Comparison of ENCODE assay signal across 8 cellular contexts in genomic region chr13:107866007-107866665, GRCh38.
DNase-seq lines count a peak whose midpoint lies in the region; ATAC-seq and TF ChIP-seq lines count a peak whose summit lies in the region.

No MANE protein-coding gene starts in this region.

- peak overlapping the region; percentile 34 to 84 (median 71) for H3K4me3 ChIP-seq in dorsolateral prefrontal cortex

- H3K27ac ChIP-seq in dorsolateral prefrontal cortex, result peak overlapping the region in 54 of 59 donors; percentile 3 to 89 (median 75)

- no peak for TF ChIP-seq CTCF in dorsolateral prefrontal cortex (IDR thresholded peaks at IDR 0.05 in 54 of 56, conservative IDR thresholded peaks at IDR 0.05 in 2 of 56; ENCODE audit: low read depth in 1 of 56, partially characterized antibody in 56 of 56)
- TF ChIP-seq CTCF in nephron progenitor cell (IDR thresholded peaks at IDR 0.05), result no peak

- H3K9me3 Mint-ChIP-seq in nephron progenitor cell, result no peaks in the 10 kb centered on the region
- H3K9me3 Mint-ChIP-seq in stimulated activated effector memory CD8-positive, alpha-beta T cell treated with anti-CD3 and anti-CD28 coated beads, Interleukin-12 subunit alpha, Interleukin-12 subunit beta, amount 100 ng/mL, for 72 hours, result peaks cover 5% of the 10 kb centered on the region

- H3K27me3 Mint-ChIP-seq in nephron progenitor cell (ENCODE audit: low read depth, poor library complexity), result peaks cover 74% of the 10 kb centered on the region

- no peak overlapping the region for H3K27ac Mint-ChIP-seq in nephron progenitor cell
- no peak overlapping the region for H3K27ac Mint-ChIP-seq in stimulated activated effector memory CD8-positive, alpha-beta T cell treated with anti-CD3 and anti-CD28 coated beads, Interleukin-12 subunit alpha, Interleukin-12 subunit beta, amount 100 ng/mL, for 72 hours

- intact Hi-C loops in dorsolateral prefrontal cortex (cut with DNase I), result loop anchor here (2.0 to 5.0 kb wide), 3 partner anchors 494 to 659 kb away; no protein-coding TSS in a partner anchor

- ATAC-seq in HG02610 (IDR thresholded peaks at IDR 0.05; ENCODE audit: unreplicated experiment), result no peak
- ATAC-seq in stimulated activated effector memory CD8-positive, alpha-beta T cell treated with anti-CD3 and anti-CD28 coated beads, Interleukin-12 subunit alpha, Interleukin-12 subunit beta, amount 100 ng/mL, for 72 hours, result no peak
- no peak for ATAC-seq in activated CD4-positive, CD25-positive, alpha-beta regulatory T cell treated with anti-CD3 and anti-CD28 coated beads, Interleukin-2, amount 50 U/mL, for 24 hours

- peak overlapping the region; percentile 85 for H3K4me3 Mint-ChIP-seq in nephron progenitor cell
- no peak overlapping the region for H3K4me3 Mint-ChIP-seq in stimulated activated effector memory CD8-positive, alpha-beta T cell treated with anti-CD3 and anti-CD28 coated beads, Interleukin-12 subunit alpha, Interleukin-12 subunit beta, amount 100 ng/mL, for 72 hours

- DNase-seq in DMS79 treated with DMSO at 0.1 percent for 48 hours (lab: John Stamatoyannopoulos, UW), result peak; percentile 83
- DNase-seq in NCI-H345 (lab: John Stamatoyannopoulos, UW), result peak; percentile 64
- DNase-seq in dorsolateral prefrontal cortex, result peak in 7 of 10 donors; percentile 28 to 64 (median 42)
- peak; percentile 60 for DNase-seq in nephron progenitor cell
- DNase-seq in AML-193 (lab: John Stamatoyannopoulos, UW), result no peak
- no peak for DNase-seq in stimulated activated effector memory CD8-positive, alpha-beta T cell treated with anti-CD3 and anti-CD28 coated beads, Interleukin-12 subunit alpha, Interleukin-12 subunit beta, amount 100 ng/mL, for 72 hours (ENCODE audit: low spot score in 2 of 2)

- peaks cover 0 to 26% (median 0%) of the 10 kb centered on the region in 45 donors for H3K27me3 ChIP-seq in dorsolateral prefrontal cortex

- no peaks in the 10 kb centered on the region for H3K36me3 Mint-ChIP-seq in nephron progenitor cell (ENCODE audit: low read depth)
- H3K36me3 Mint-ChIP-seq in stimulated activated effector memory CD8-positive, alpha-beta T cell treated with anti-CD3 and anti-CD28 coated beads, Interleukin-12 subunit alpha, Interleukin-12 subunit beta, amount 100 ng/mL, for 72 hours, result no peaks in the 10 kb centered on the region

- peaks cover 20% of the 10 kb centered on the region for H3K4me1 Mint-ChIP-seq in nephron progenitor cell
- no peaks in the 10 kb centered on the region for H3K4me1 Mint-ChIP-seq in stimulated activated effector memory CD8-positive, alpha-beta T cell treated with anti-CD3 and anti-CD28 coated beads, Interleukin-12 subunit alpha, Interleukin-12 subunit beta, amount 100 ng/mL, for 72 hours

Comparison
In these comparisons a context has a peak if more than half of its experiments do, and no peak if none do; other contexts are left out.
1. DNase-seq: peak in DMS79 treated with DMSO at 0.1 percent for 48 hours (single experiment), NCI-H345 (single experiment), dorsolateral prefrontal cortex (7 of 10) and nephron progenitor cell (single experiment); none in AML-193 (0 of 2) and stimulated activated effector memory CD8-positive, alpha-beta T cell treated with anti-CD3 and anti-CD28 coated beads, Interleukin-12 subunit alpha, Interleukin-12 subunit beta, amount 100 ng/mL, for 72 hours (0 of 2).